ENCODE assay signal across 18 cellular contexts in genomic region chr4:13953083-13953482, GRCh38.
DNase-seq lines count a peak whose midpoint lies in the region; ATAC-seq and TF ChIP-seq lines count a peak whose summit lies in the region.
"Had no signal": no experiment of that assay in that cellular context is flagged by ENCODE, and none has a peak within 500 bp of the region (broad histone marks: within the 10 kb centered on the region; RNA-seq: fewer than 3 reads in every experiment).

No MANE protein-coding gene starts in this region.

- no peak for ATAC-seq in GM19455 (IDR thresholded peaks at IDR 0.05; ENCODE audit: unreplicated experiment)
- ATAC-seq: CD8-positive, alpha-beta T cell had no signal

- no peak overlapping the region for H3K4me3 ChIP-seq in LNCaP clone FGC (ENCODE audit: low read depth, low read length)
- H3K4me3 ChIP-seq in mesenchymal stem cell (ENCODE audit: insufficient read depth in 1 of 2, low read depth in 1 of 2, low read length in 2 of 2) = no peak overlapping the region
- H3K4me3 ChIP-seq: SK-N-MC had no signal

- no peak overlapping the region for H3K4ac ChIP-seq in mesenchymal stem cell (ENCODE audit: low read depth in 1 of 2, low read length in 2 of 2)

- no peak overlapping the region for H2BK15ac ChIP-seq in mesenchymal stem cell (ENCODE audit: low read depth, poor library complexity, severe bottlenecking)

- no peak overlapping the region for H3K27ac Mint-ChIP-seq in type B pancreatic cell
- H3K27ac Mint-ChIP-seq: B cell; CD8-positive, alpha-beta T cell had no signal

- no peaks in the 10 kb centered on the region for H3K9me3 Mint-ChIP-seq in type B pancreatic cell
- H3K9me3 Mint-ChIP-seq: CD8-positive, alpha-beta T cell had no signal

- TF ChIP-seq CTCF in LNCaP clone FGC (IDR thresholded peaks at IDR 0.05; ENCODE audit: control insufficient read depth, extremely low read depth, insufficient read depth) = peak; percentile 59
- TF ChIP-seq CTCF in type B pancreatic cell (conservative IDR thresholded peaks at IDR 0.05) = no peak

- H3K36me3 ChIP-seq in mesenchymal stem cell (ENCODE audit: control insufficient read depth in 1 of 2, insufficient read depth in 2 of 2, low read depth in 1 of 2, low read length in 2 of 2) = no peaks in the 10 kb centered on the region

- DNase-seq in ELF-1 (ENCODE audit: low read depth, low spot score) (peak; percentile 87), LNCaP clone FGC (ENCODE audit: low read depth) (no peak), ecto neural progenitor cell (ENCODE audit: low spot score) (peak; percentile 56), mesenchymal stem cell (no peak), type B pancreatic cell (ENCODE audit: extremely low spot score, unreplicated experiment) (no peak), NCI-H748 (lab: John Stamatoyannopoulos, UW; ENCODE audit: unreplicated experiment) (no peak), SHP77 (lab: John Stamatoyannopoulos, UW) (no peak)
- DNase-seq: CD8-positive, alpha-beta T cell; DND-41; H7; MV-4-11; NCI-H1417 treated with DMSO at 0.1 percent for 48 hours; NCI-H2029; NCI-H2227 treated with DMSO at 0.1 percent for 48 hours; NCI-H526 treated with DMSO at 0.1 percent for 48 hours had no signal

- peak overlapping the region; percentile 28 for H3K27ac ChIP-seq in mesenchymal stem cell (ENCODE audit: low read length, poor library complexity, severe bottlenecking)
- H3K27ac ChIP-seq: SK-N-MC had no signal

- H3K23ac ChIP-seq in mesenchymal stem cell (ENCODE audit: low read length in 2 of 2) = no peak overlapping the region

- H3K4me2 ChIP-seq in mesenchymal stem cell (ENCODE audit: low read length, poor library complexity, severe bottlenecking) = no peak overlapping the region

- no peak overlapping the region for H2AFZ ChIP-seq in mesenchymal stem cell (ENCODE audit: low read depth, low read length)

- H3K27me3 Mint-ChIP-seq in type B pancreatic cell = no peaks in the 10 kb centered on the region

- H3K18ac ChIP-seq in mesenchymal stem cell (ENCODE audit: low read depth in 1 of 2, low read length in 2 of 2) = no peak overlapping the region

- H2BK12ac ChIP-seq in mesenchymal stem cell (ENCODE audit: low read length in 2 of 2) = no peak overlapping the region

- no peaks in the 10 kb centered on the region for H3K36me3 Mint-ChIP-seq in type B pancreatic cell
- H3K36me3 Mint-ChIP-seq: CD8-positive, alpha-beta T cell had no signal

- H3K9ac ChIP-seq in mesenchymal stem cell (ENCODE audit: low read length) = no peak overlapping the region

- no peak overlapping the region for H4K8ac ChIP-seq in mesenchymal stem cell (ENCODE audit: low read length)

- H3K4me3 Mint-ChIP-seq in type B pancreatic cell = no peak overlapping the region
- H3K4me3 Mint-ChIP-seq: B cell; CD8-positive, alpha-beta T cell had no signal

- no peak overlapping the region for H3K14ac ChIP-seq in mesenchymal stem cell (ENCODE audit: low read length in 2 of 2)

- H3K4me1 Mint-ChIP-seq in type B pancreatic cell (ENCODE audit: unreplicated experiment) = peaks cover 14% of the 10 kb centered on the region
- H3K4me1 Mint-ChIP-seq: B cell had no signal

- no peaks in the 10 kb centered on the region for H3K27me3 ChIP-seq in mesenchymal stem cell (ENCODE audit: control insufficient read depth in 1 of 2, insufficient read depth in 1 of 2, low read length in 2 of 2)

- H4K91ac ChIP-seq in mesenchymal stem cell (ENCODE audit: low read length) = no peak overlapping the region

- H3K79me1 ChIP-seq in mesenchymal stem cell (replicated peaks; ENCODE audit: low read length, poor library complexity, severe bottlenecking) = no peaks in the 10 kb centered on the region

- peaks cover 8% of the 10 kb centered on the region for H3K4me1 ChIP-seq in mesenchymal stem cell (ENCODE audit: control insufficient read depth, insufficient read depth, low read depth, low read length)

- no peak overlapping the region for H2BK120ac ChIP-seq in mesenchymal stem cell (ENCODE audit: low read depth, low read length)

- 91% methylated on average over 6 of the region's 6 CpGs for WGBS in mesenchymal stem cell

- no peak overlapping the region for H2BK5ac ChIP-seq in mesenchymal stem cell (ENCODE audit: low read depth, low read length, poor library complexity, severe bottlenecking)

- peak overlapping the region; percentile 11 for H2AK5ac ChIP-seq in mesenchymal stem cell (ENCODE audit: low read length, severe bottlenecking)

- no peaks in the 10 kb centered on the region for H3K9me3 ChIP-seq in mesenchymal stem cell (ENCODE audit: control insufficient read depth, low read length)

Comparison
In these comparisons a context has a peak if more than half of its experiments do, and no peak if none do; other contexts are left out.
1. DNase-seq: peak in ELF-1 (single experiment) and ecto neural progenitor cell (single experiment); none in LNCaP clone FGC (single experiment), mesenchymal stem cell (single experiment), type B pancreatic cell (single experiment), NCI-H748 (single experiment) and SHP77 (0 of 2).